ENCODE assay signal across 16 cellular contexts in the genomic region with DNA sequence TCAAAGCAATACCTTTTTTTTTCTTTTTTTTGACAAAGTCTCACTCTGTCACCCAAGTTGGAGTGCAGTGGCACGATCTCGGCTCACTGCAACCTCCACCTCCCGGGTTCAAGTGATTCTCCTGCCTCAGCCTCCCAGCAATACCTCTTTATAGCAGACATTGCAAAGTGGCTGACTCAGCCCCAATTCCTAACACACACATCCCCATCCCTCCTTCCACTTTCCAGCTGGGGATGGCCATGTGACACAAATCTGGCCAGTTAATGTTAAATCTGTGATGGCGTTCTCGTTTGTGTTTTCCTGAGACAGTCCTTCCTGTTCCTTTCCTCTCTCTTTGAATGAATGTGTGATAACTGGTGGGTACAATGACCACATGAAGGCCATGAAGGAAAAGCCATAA.
"Had no signal": no experiment of that assay in that cellular context is flagged by ENCODE, and none has a peak within 500 bp of the region (broad histone marks: within the 10 kb centered on the region; RNA-seq: fewer than 3 reads in every experiment).

No MANE protein-coding gene starts in this region.

- H3K36me3 ChIP-seq: suprapubic skin had no signal

- H3K9me3 ChIP-seq: suprapubic skin had no signal

- DNase-seq: activated CD4-positive, alpha-beta T cell treated with anti-CD3 and anti-CD28 coated beads for 48 hours; activated CD8-positive, alpha-beta T cell treated with anti-CD3 and anti-CD28 coated beads, Interleukin-2, amount 10 ng/mL, durations not matched to agents 7 days and 5 days; activated naive CD4-positive, alpha-beta T cell treated with Interleukin-2 at 50 U/mL for 16 hours; activated naive CD8-positive, alpha-beta T cell treated with anti-CD3 and anti-CD28 coated beads, Interleukin-2, amount 50 U/mL, for 24 hours; caudate nucleus; effector CD4-positive, alpha-beta T cell; natural killer cell; occipital lobe; T-helper 17 cell had no signal

- ATAC-seq: activated CD8-positive, alpha-beta T cell treated with anti-CD3 and anti-CD28 coated beads, Interleukin-2, amount 10 ng/mL, durations not matched to agents 7 days and 5 days; activated naive CD8-positive, alpha-beta T cell treated with anti-CD3 and anti-CD28 coated beads, Interleukin-2, amount 50 U/mL, for 24 hours; natural killer cell; SK-N-SH treated with all-trans-retinoic acid at 6 μM for 48 hours; stimulated activated memory B cell treated with anti-CD40 and anti-IgM and Interleukin-4, amounts not matched to agents 10 μg/mL and 1 μg/mL and 100 μg/mL, for 72 hours; T-helper 17 cell; WTC11 had no signal

- H3K4me3 ChIP-seq: coronary artery, mucosa of descending colon, skin epidermis, suprapubic skin had no signal

- H3K27ac ChIP-seq: skin epidermis had no signal

- H3K27me3 ChIP-seq: suprapubic skin had no signal
